ENCODE assay signal across 10 cellular contexts in genomic region chr1:84959294-84959693, GRCh38. TPM values are rescaled to one million over a fixed set of nuclear protein-coding genes. Genes with fewer than 3 reads are reported as not detected.
A peak's percentile ranks its signal among the peaks of the same experiment; 100 is the strongest.
DNase-seq lines count a peak whose midpoint lies in the region; ATAC-seq and TF ChIP-seq lines count a peak whose summit lies in the region.
"Had no signal": no experiment of that assay in that cellular context is flagged by ENCODE, and none has a peak within 500 bp of the region (broad histone marks: within the 10 kb centered on the region; RNA-seq: fewer than 3 reads in every experiment).

No MANE protein-coding gene starts in this region.

- H3K4me2 ChIP-seq in GM23338, result no peak overlapping the region

- H3K9me2 ChIP-seq in GM23338 (ENCODE audit: insufficient read depth), result no peaks in the 10 kb centered on the region

- no peak overlapping the region for H2AFZ ChIP-seq in GM23338

- peak; percentile 76 for ATAC-seq in GM19025 (IDR thresholded peaks at IDR 0.05; ENCODE audit: low read depth, unreplicated experiment)
- peak; percentile 82 for ATAC-seq in HG02610 (IDR thresholded peaks at IDR 0.05; ENCODE audit: unreplicated experiment)
- no peak for ATAC-seq in GM23338

- no peaks in the 10 kb centered on the region for H3K79me2 ChIP-seq in GM23338 (replicated peaks; ENCODE audit: insufficient read depth)

- H4K20me1 ChIP-seq in GM23338 (replicated peaks; ENCODE audit: insufficient read depth), result no peaks in the 10 kb centered on the region; the same call in 1 of the 2 replicates

- H3K9me3 ChIP-seq in WERI-Rb-1 (ENCODE audit: severe bottlenecking), result no peaks in the 10 kb centered on the region

- no peaks in the 10 kb centered on the region for H3K4me1 ChIP-seq in GM23338 (ENCODE audit: insufficient read depth)

- H3K4me3 ChIP-seq in WERI-Rb-1 (ENCODE audit: low read depth, low read length), result no peak overlapping the region
- no peak overlapping the region for H3K4me3 ChIP-seq in GM23338

- no peak overlapping the region for H3K27ac Mint-ChIP-seq in GM23338
- no peak overlapping the region for H3K27ac Mint-ChIP-seq in glutamatergic neuron (ENCODE audit: unreplicated experiment)
- H3K27ac Mint-ChIP-seq in osteocyte (ENCODE audit: unreplicated experiment), result no peak overlapping the region

- H3K27ac ChIP-seq in WERI-Rb-1 (no peak overlapping the region), GM23338 (ENCODE audit: low read depth) (no peak overlapping the region; the same call in 1 of the 2 replicates)

- TF ChIP-seq CTCF in WERI-Rb-1 (IDR thresholded peaks at IDR 0.05; ENCODE audit: low read depth, low read length), result no peak
- no peak for TF ChIP-seq CTCF in GM23338 (conservative IDR thresholded peaks at IDR 0.05; ENCODE audit: low read depth in 2 of 2)
- no peak for TF ChIP-seq CTCF in glutamatergic neuron (IDR thresholded peaks at IDR 0.05; ENCODE audit: partially characterized antibody, unreplicated experiment)
- TF ChIP-seq CTCF in osteocyte (IDR thresholded peaks at IDR 0.05), result no peak

- H3K36me3 Mint-ChIP-seq in GM23338 (ENCODE audit: low read depth) (no peaks in the 10 kb centered on the region), glutamatergic neuron (ENCODE audit: unreplicated experiment) (no peaks in the 10 kb centered on the region), osteocyte (ENCODE audit: unreplicated experiment) (no peaks in the 10 kb centered on the region)

- no peaks in the 10 kb centered on the region for H3K36me3 ChIP-seq in WERI-Rb-1
- H3K36me3 ChIP-seq in GM23338 (ENCODE audit: insufficient read depth), result no peaks in the 10 kb centered on the region

- DNase-seq in T-helper 2 cell, result peak in 3 of 5 experiments; percentile 15 to 93 (median 30)
- peak; percentile 36 to 43 for DNase-seq in stimulated activated CD4-positive, alpha-beta T cell treated with anti-CD3 and anti-CD28 coated beads, Interleukin-15, amount 100 ng/mL, for 48 hours (ENCODE audit: low read depth in 2 of 2)
- no peak for DNase-seq in WERI-Rb-1
- DNase-seq in GM23338 (ENCODE audit: low spot score), result no peak
- no peak for DNase-seq in glutamatergic neuron
- no peak for DNase-seq in osteocyte (ENCODE audit: extremely low spot score, unreplicated experiment)
- DNase-seq: cortex of kidney, NCI-H1417 treated with DMSO at 0.1 percent for 48 hours had no signal

- H3K4me1 Mint-ChIP-seq in GM23338, result 0 out of 3 replicates have a peak, but pooled peaks cover 2% of the 10 kb centered on the region
- H3K4me1 Mint-ChIP-seq in glutamatergic neuron (ENCODE audit: low read depth, unreplicated experiment), result no peaks in the 10 kb centered on the region
- H3K4me1 Mint-ChIP-seq in osteocyte (ENCODE audit: unreplicated experiment), result peaks cover 14% of the 10 kb centered on the region

- no peaks in the 10 kb centered on the region for H3K27me3 ChIP-seq in WERI-Rb-1 (ENCODE audit: insufficient read depth, low read depth, severe bottlenecking)
- no peaks in the 10 kb centered on the region for H3K27me3 ChIP-seq in GM23338 (ENCODE audit: insufficient read depth)

- H3K9me3 Mint-ChIP-seq in GM23338 (no peaks in the 10 kb centered on the region), glutamatergic neuron (ENCODE audit: unreplicated experiment) (no peaks in the 10 kb centered on the region), osteocyte (ENCODE audit: unreplicated experiment) (no peaks in the 10 kb centered on the region)

- no peaks in the 10 kb centered on the region for H3F3A ChIP-seq in GM23338 (replicated peaks; ENCODE audit: low read depth)

- H3K4me3 Mint-ChIP-seq in GM23338 (no peak overlapping the region), glutamatergic neuron (ENCODE audit: unreplicated experiment) (no peak overlapping the region), osteocyte (ENCODE audit: unreplicated experiment) (no peak overlapping the region)

- H3K27me3 Mint-ChIP-seq in GM23338 (ENCODE audit: insufficient read depth, low read depth, poor library complexity) (no peaks in the 10 kb centered on the region), glutamatergic neuron (ENCODE audit: unreplicated experiment) (no peaks in the 10 kb centered on the region), osteocyte (ENCODE audit: unreplicated experiment) (peaks cover 49% of the 10 kb centered on the region)

TF ChIP-seq in GM23338, 12 proteins besides CTCF, POLR2A, EP300 and RAD21 (continues in another document):
- TF ChIP-seq ZNF114 (CRISPR knock-in tag; IDR thresholded peaks at IDR 0.05), result no peak
- no peak for TF ChIP-seq CREB1 (CRISPR knock-in tag; IDR thresholded peaks at IDR 0.05; ENCODE audit: low read depth)
- TF ChIP-seq EZH2 (IDR thresholded peaks at IDR 0.05; ENCODE audit: low read depth, unreplicated experiment), result no peak
- TF ChIP-seq ZNF462 (CRISPR knock-in tag; IDR thresholded peaks at IDR 0.05), result no peak

RNA-seq across cellular contexts. Expression of gene MCOLN2, which starts 37.6 kb away (rescaled TPM):
- total RNA-seq in GM23338 (2014; rRNA removed; shearing (Covaris generic)), result 10.0 and 10.9 TPM in 2 replicates
- polyA plus RNA-seq in GM23338 (2016; fragmentation: Nextera tagmentation; extraction: Ambion mirVana), result 2.2 and 2.7 TPM in 2 replicates
- not detected for total RNA-seq in glutamatergic neuron (ENCODE audit: unreplicated experiment)
- total RNA-seq in osteocyte, result not detected in 2 replicates

Comparison
In these comparisons a context has a peak if more than half of its experiments do, and no peak if none do; other contexts are left out.
1. DNase-seq: peak in T-helper 2 cell (3 of 5) and stimulated activated CD4-positive, alpha-beta T cell treated with anti-CD3 and anti-CD28 coated beads, Interleukin-15, amount 100 ng/mL, for 48 hours (2 of 2); none in WERI-Rb-1 (single experiment), GM23338 (single experiment), glutamatergic neuron (single experiment) and osteocyte (single experiment).
2. RNA of gene MCOLN2, which starts 37.6 kb away (total RNA-seq): 10.0 to 10.9 TPM in GM23338; not detected in glutamatergic neuron (single experiment) and not detected in osteocyte; every median in the first group is over 10 times any median in the second.